ENCODE assay signal across 8 cellular contexts in the genomic region with DNA sequence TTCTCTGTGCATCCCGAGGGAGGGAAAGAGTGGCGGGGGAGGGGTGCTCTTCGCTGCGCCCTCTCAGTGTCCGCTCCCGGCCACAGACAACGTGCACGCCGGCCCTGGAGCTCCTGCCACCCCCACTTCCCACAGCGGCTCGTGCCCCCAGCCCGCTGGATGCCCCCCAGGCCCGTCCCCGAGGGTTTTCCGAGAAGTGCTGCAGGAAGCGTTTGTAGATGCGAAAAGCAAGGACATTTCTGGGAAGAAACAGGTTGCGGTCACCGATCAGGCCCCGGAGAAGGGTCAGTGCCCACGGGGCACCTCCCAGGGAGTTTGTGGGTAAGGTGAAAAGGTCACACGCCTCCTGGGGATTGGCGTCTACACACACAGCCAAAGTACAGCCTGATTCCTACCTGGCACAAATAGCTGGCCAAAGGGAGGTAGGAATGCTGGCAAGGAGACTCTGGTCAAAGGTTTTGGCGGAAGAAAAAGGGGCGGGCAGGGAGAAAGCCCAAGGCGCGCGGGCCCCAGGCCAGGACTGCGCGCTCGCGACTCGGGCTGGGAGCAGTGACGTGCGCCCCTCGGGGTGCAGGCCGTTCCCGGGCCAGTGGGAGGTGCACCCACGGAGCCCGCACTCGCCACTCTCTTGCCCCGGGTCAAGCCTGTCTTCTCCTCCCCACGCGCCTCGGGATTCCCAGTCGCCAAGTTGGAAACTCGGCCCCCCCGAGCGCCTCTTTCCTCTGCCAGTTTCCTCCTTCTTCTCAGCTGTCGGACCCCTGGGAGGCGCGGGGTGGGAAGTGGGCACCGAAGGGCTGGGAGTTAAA. TPM values are rescaled to one million over a fixed set of nuclear protein-coding genes. Genes with fewer than 3 reads are reported as not detected.
A peak's percentile ranks its signal among the peaks of the same experiment; 100 is the strongest.
DNase-seq lines count a peak whose midpoint lies in the region; TF ChIP-seq lines count a peak whose summit lies in the region.

No MANE protein-coding gene starts in this region.

- peak overlapping the region; percentile 96 for H3K27ac ChIP-seq in VCaP

- peak; percentile 22 for DNase-seq in activated T-cell treated with anti-CD3 and anti-CD28 coated beads, Interleukin-2, amount 50 U/mL, for 1 hour
- DNase-seq in activated T-cell treated with anti-CD3 and anti-CD28 coated beads for 4 hours: no peak
- peak; percentile 92 for DNase-seq in fibroblast of gingiva (ENCODE audit: low read depth)
- DNase-seq in myocyte (ENCODE audit: low read depth): peak; percentile 59
- no peak for DNase-seq in SIG-M5 treated with dmso at 0.1 percent for 504 hours (lab: John Stamatoyannopoulos, UW; ENCODE audit: unreplicated experiment)
- no peak for DNase-seq in effector CD8-positive, alpha-beta T cell (lab: John Stamatoyannopoulos, UW)
- DNase-seq in activated CD4-positive, alpha-beta T cell treated with anti-CD3 and anti-CD28 coated beads, Interleukin-2, amount 50 U/mL, for 1 hour: no peak

- 0 out of 2 replicates have a peak, but pooled peaks have one; percentile 6 for TF ChIP-seq CTCF in VCaP (conservative IDR thresholded peaks at IDR 0.05)

RNA-seq across cellular contexts. Expression of a gene that starts 1.5 kb away (rescaled TPM):
- 28.2 and 37.3 TPM in 2 replicates for total RNA-seq in myocyte
- 23.9 TPM for polyA plus RNA-seq in myocyte (2012)

Comparison
In these comparisons a context has a peak if more than half of its experiments do, and no peak if none do; other contexts are left out.
1. DNase-seq: peak in activated T-cell treated with anti-CD3 and anti-CD28 coated beads, Interleukin-2, amount 50 U/mL, for 1 hour (single experiment), fibroblast of gingiva (single experiment) and myocyte (single experiment); none in activated T-cell treated with anti-CD3 and anti-CD28 coated beads for 4 hours (single experiment), SIG-M5 treated with dmso at 0.1 percent for 504 hours (single experiment), effector CD8-positive, alpha-beta T cell (single experiment) and activated CD4-positive, alpha-beta T cell treated with anti-CD3 and anti-CD28 coated beads, Interleukin-2, amount 50 U/mL, for 1 hour (single experiment).